8 cellular contexts compared by ENCODE assay signal in genomic region chr6:158170656-158171081, GRCh38. TPM values are rescaled to one million over a fixed set of nuclear protein-coding genes. Genes with fewer than 3 reads are reported as not detected.
A peak's percentile ranks its signal among the peaks of the same experiment; 100 is the strongest.
DNase-seq lines count a peak whose midpoint lies in the region; ATAC-seq lines count a peak whose summit lies in the region.

No MANE protein-coding gene starts in this region.

- DNase-seq in HS-27A (ENCODE audit: low read depth) = peak; percentile 92
- peak; percentile 90 for DNase-seq in astrocyte of the hippocampus (ENCODE audit: low read depth, low spot score)
- DNase-seq in hepatic stellate cell (ENCODE audit: low spot score) = peak; percentile 44
- DNase-seq in activated CD4-positive, CD25-positive, alpha-beta regulatory T cell treated with anti-CD3 and anti-CD28 coated beads, Interleukin-2, amount 50 U/mL, for 72 hours = no peak
- DNase-seq in stimulated activated CD4-positive, alpha-beta T cell treated with anti-CD3 and anti-CD28 coated beads, Interleukin-1b, Interleukin-23, amount 100 ng/mL, for 48 hours = no peak
- DNase-seq in stimulated activated naive CD4-positive, alpha-beta T cell (lab: John Stamatoyannopoulos, UW) = no peak

- H3K27ac ChIP-seq in temporal lobe (ENCODE audit: low read depth, low read length) = peak overlapping the region; percentile 19

- ATAC-seq in HG03460 (IDR thresholded peaks at IDR 0.05; ENCODE audit: unreplicated experiment) = no peak

RNA-seq across cellular contexts. Expression of gene GTF2H5, which starts 2.5 kb away (rescaled TPM):
- total RNA-seq in temporal lobe = 17.2 TPM

RNA-seq across cellular contexts. Expression of gene SERAC1, which starts 2.6 kb away (rescaled TPM):
- total RNA-seq in temporal lobe = 16.0 TPM

Comparison
In these comparisons a context has a peak if more than half of its experiments do, and no peak if none do; other contexts are left out.
1. DNase-seq: peak in HS-27A (single experiment), astrocyte of the hippocampus (single experiment) and hepatic stellate cell (single experiment); none in activated CD4-positive, CD25-positive, alpha-beta regulatory T cell treated with anti-CD3 and anti-CD28 coated beads, Interleukin-2, amount 50 U/mL, for 72 hours (single experiment), stimulated activated CD4-positive, alpha-beta T cell treated with anti-CD3 and anti-CD28 coated beads, Interleukin-1b, Interleukin-23, amount 100 ng/mL, for 48 hours (single experiment) and stimulated activated naive CD4-positive, alpha-beta T cell (0 of 6).